ENCODE assay signal across 1 cellular context in the genomic region with DNA sequence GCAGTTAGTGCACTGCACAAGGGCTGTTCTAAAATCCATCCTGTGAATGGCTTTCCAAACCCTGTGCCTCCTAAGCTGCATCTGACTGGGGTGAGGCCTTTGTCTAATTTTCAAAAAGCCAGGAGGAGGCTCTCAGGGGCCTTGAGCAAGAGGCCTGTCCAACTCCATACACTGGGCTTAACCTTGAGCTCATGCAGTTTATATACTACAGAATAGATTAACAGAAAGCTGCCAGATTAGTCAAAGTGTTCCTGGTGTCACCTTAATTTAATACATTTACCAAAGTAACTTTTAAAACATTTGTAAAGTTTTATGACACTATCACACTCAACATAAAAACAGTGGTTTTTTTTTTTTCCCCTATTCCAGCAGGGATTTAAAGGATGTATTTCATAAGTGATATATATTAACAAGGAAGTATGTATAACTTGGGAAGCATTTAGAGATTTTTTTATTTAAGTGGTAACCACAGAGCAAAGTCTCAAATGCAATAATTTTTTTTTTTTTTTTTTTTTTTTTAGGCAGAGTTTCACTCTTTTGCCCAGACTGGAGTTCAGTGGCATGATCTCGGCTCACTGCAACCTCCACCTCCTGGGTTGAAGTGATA.
TF ChIP-seq lines count a peak whose summit lies in the region.

No MANE protein-coding gene starts in this region.

TF ChIP-seq in HEK293T, 16 proteins besides CTCF, POLR2A, EP300 and RAD21 (continued from another document):
- TF ChIP-seq, protein P1, sequence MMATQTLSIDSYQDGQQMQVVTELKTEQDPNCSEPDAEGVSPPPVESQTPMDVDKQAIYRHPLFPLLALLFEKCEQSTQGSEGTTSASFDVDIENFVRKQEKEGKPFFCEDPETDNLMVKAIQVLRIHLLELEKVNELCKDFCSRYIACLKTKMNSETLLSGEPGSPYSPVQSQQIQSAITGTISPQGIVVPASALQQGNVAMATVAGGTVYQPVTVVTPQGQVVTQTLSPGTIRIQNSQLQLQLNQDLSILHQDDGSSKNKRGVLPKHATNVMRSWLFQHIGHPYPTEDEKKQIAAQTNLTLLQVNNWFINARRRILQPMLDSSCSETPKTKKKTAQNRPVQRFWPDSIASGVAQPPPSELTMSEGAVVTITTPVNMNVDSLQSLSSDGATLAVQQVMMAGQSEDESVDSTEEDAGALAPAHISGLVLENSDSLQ (IDR thresholded peaks at IDR 0.05), result no peak
- TF ChIP-seq BHLHE40 (IDR thresholded peaks at IDR 0.05; ENCODE audit: borderline replicate concordance), result no peak
- TF ChIP-seq LEF1 (IDR thresholded peaks at IDR 0.05; ENCODE audit: borderline replicate concordance), result no peak
- TF ChIP-seq NFRKB (IDR thresholded peaks at IDR 0.05), result no peak
